ENCODE assay signal across 8 cellular contexts in the genomic region with DNA sequence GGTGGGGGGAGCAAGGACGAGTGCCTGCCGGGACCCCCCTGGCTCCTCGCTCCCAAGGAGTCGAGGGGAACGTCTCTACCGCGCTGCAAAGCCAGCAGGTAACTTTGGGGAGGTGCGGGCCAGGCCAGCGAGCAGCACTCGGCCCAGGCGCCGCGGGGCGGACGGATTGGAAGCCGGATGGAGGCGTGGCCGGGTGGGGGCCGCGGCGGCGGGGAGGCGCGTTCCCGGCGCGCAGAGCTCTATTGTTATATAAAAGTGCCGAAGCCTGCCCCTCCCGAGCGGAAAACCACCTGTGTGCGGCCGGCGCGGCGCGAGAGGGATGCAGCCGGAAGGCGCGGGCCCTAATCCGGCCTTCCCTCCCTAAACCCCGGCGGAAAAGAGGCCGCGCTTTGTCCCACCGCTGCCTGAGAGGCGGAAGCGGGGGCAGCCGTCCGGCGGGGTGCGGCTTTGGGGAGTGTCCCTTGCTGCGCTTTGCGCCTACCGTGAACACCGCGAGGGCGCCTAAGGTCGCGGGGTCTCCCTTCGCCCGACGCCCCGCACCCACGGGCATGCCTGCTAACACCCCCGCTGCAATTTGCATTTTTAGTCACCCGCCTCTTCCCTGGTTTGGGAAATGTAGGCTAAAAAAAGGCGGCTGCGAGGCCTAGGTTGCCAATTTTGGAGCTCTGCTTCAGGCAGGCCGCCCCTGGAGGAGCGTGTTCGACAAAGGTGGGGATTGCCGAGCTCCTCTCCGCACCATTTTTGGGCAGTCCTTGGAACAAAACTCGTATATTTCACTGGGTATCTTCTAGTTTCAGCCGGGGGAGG. TPM values are rescaled to one million over a fixed set of nuclear protein-coding genes. Genes with fewer than 3 reads are reported as not detected.
DNase-seq lines count a peak whose midpoint lies in the region; ATAC-seq and TF ChIP-seq lines count a peak whose summit lies in the region.

No MANE protein-coding gene starts in this region.

- peak overlapping the region; percentile 55 for H3K4me3 ChIP-seq in epithelial cell of esophagus (ENCODE audit: low read length)

- DNase-seq in GM10266 (ENCODE audit: extremely low spot score) = peak; percentile 65
- peak; percentile 80 for DNase-seq in NCI-H748 (lab: John Stamatoyannopoulos, UW; ENCODE audit: unreplicated experiment)
- DNase-seq in activated T-cell treated with anti-CD3 and anti-CD28 coated beads for 1 hour (ENCODE audit: low read depth) = peak; percentile 31
- DNase-seq in epithelial cell of esophagus (ENCODE audit: low read depth) = peak; percentile 85
- peak; percentile 84 for DNase-seq in mucosa of gallbladder (ENCODE audit: low spot score)
- peak; percentile 35 for DNase-seq in stimulated activated CD8-positive, alpha-beta memory T cell treated with anti-CD3 and anti-CD28 coated beads, Interleukin-7, amount 100 ng/mL, for 24 hours (ENCODE audit: low read depth)

- peak; percentile 27 for ATAC-seq in HG03025 (IDR thresholded peaks at IDR 0.05; ENCODE audit: low FRiP score, unreplicated experiment)
- no peak for ATAC-seq in GM18867 (IDR thresholded peaks at IDR 0.05; ENCODE audit: unreplicated experiment)

- TF ChIP-seq CTCF in GM10266 (IDR thresholded peaks at IDR 0.05; ENCODE audit: control insufficient read depth, insufficient read depth, low read depth, missing control alignments) = no peak
- TF ChIP-seq CTCF in epithelial cell of esophagus (IDR thresholded peaks at IDR 0.05; ENCODE audit: insufficient read depth, low read depth, low read length, missing control alignments) = no peak

RNA-seq across cellular contexts. Expression of gene DUSP6, which starts 1.7 kb away (rescaled TPM):
- 155 TPM for total RNA-seq in mucosa of gallbladder

Comparison
In these comparisons a context has a peak if more than half of its experiments do, and no peak if none do; other contexts are left out.
1. DNase-seq: peak in every context shown above with its lines; median percentile 85 in epithelial cell of esophagus; 84 in mucosa of gallbladder; 80 in NCI-H748; 65 in GM10266; 35 in stimulated activated CD8-positive, alpha-beta memory T cell treated with anti-CD3 and anti-CD28 coated beads, Interleukin-7, amount 100 ng/mL, for 24 hours; 31 in activated T-cell treated with anti-CD3 and anti-CD28 coated beads for 1 hour.